Comparison of ENCODE assay signal across 8 cellular contexts in genomic region chr15:90954712-90955671, GRCh38. TPM values are rescaled to one million over a fixed set of nuclear protein-coding genes. Genes with fewer than 3 reads are reported as not detected.
A peak's percentile ranks its signal among the peaks of the same experiment; 100 is the strongest.
DNase-seq lines count a peak whose midpoint lies in the region; ATAC-seq and TF ChIP-seq lines count a peak whose summit lies in the region.

Gene RCCD1, plus strand, starts transcription at chr15:90954884. Its CDS starts 1,851 bp downstream, at chr15:90956735.

- DNase-seq in NCI-H1092 treated with DMSO at 0.1 percent for 48 hours (lab: John Stamatoyannopoulos, UW) (peak; percentile 80), anterior cingulate cortex (lab: John Stamatoyannopoulos, UW) (peak; percentile 50 to 96 (median 90)), left ventricle myocardium superior (peak; percentile 96), prostate gland (ENCODE audit: low spot score) (peak; percentile 95)

- H3K27me3 ChIP-seq in prostate gland (replicated peaks; ENCODE audit: insufficient read depth), result no peaks in the 10 kb centered on the region

- no peak for TF ChIP-seq POLR2A in prostate gland (IDR thresholded peaks at IDR 0.05)

- H3K36me3 ChIP-seq in prostate gland (peaks cover 0 to 13% of the 10 kb centered on the region in 2 donors), urinary bladder (ENCODE audit: insufficient read depth) (no peaks in the 10 kb centered on the region)

- H3K4me3 ChIP-seq in GM08714 (ENCODE audit: low read length) (peak within 1 kb of the TSS; percentile 71), prostate gland (peak within 1 kb of the TSS; percentile 59 to 76), urinary bladder (ENCODE audit: low read depth, low read length) (peak within 1 kb of the TSS; percentile 55)

- H3K9me3 ChIP-seq in prostate gland, result no peaks in the 10 kb centered on the region

- TF ChIP-seq CTCF in prostate gland (IDR thresholded peaks at IDR 0.05), result no peak

- ATAC-seq in HG02610 (IDR thresholded peaks at IDR 0.05; ENCODE audit: unreplicated experiment) (peak; percentile 95), left ventricle myocardium superior (peak; percentile 92)

- H3K27ac ChIP-seq in prostate gland (peak within 1 kb of the TSS; percentile 69 to 85), urinary bladder (ENCODE audit: low read depth) (peak within 1 kb of the TSS; percentile 88)

- H3K4me1 ChIP-seq in prostate gland (replicated peaks), result peaks cover 10% of the 10 kb centered on the region
- no peaks in the 10 kb centered on the region for H3K4me1 ChIP-seq in urinary bladder (ENCODE audit: insufficient read depth)

- WGBS in prostate gland, result 12% methylated on average over 43 of the region's 73 CpGs
- WGBS in urinary bladder, result 4% methylated on average over 73 of the region's 73 CpGs

- intact Hi-C loops in T-helper 1 cell treated with Interleukin-12 subunit alpha and Interleukin-12 subunit beta and Interleukin-4 antibody, amounts not matched to agents 30 ng/mL and 1 ng/mL, for 36 hours (cut with micrococcal nuclease), result loop anchor here (1.0 to 5.0 kb wide), 5 partner anchors 20 to 567 kb away; partner anchors contain the start of genes MAN2A2, PRC1, UNC45A and VPS33B
- intact Hi-C loops in left ventricle myocardium superior (cut with micrococcal nuclease), result no loop called here
- intact Hi-C loops in prostate gland (cut with DNase I), result loop anchor here (5.0 to 10.0 kb wide), 3 partner anchors 37 to 317 kb away; partner anchors contain the start of genes PRC1 and VPS33B

RNA-seq across cellular contexts. Expression of gene RCCD1, which starts in this region (rescaled TPM):
- total RNA-seq in T-helper 1 cell treated with Interleukin-12 subunit alpha and Interleukin-12 subunit beta and Interleukin-4 antibody, amounts not matched to agents 30 ng/mL and 1 ng/mL, for 36 hours, result 21.9 and 22.1 TPM in 2 replicates
- total RNA-seq in left ventricle myocardium superior (11.5 TPM), prostate gland (10 to 100 TPM in 1 of 2 donors, 1 to 10 TPM in 1; 9.1 to 13.0 TPM), urinary bladder (7.5 TPM)
- polyA plus RNA-seq in urinary bladder, result 10.3 TPM

Comparison
In these comparisons a context has a peak if more than half of its experiments do, and no peak if none do; other contexts are left out.
1. Peak in every context shown above with its lines: DNase-seq, ATAC-seq, H3K4me3 ChIP-seq and H3K27ac ChIP-seq.